Comparison of ENCODE assay signal across 18 cellular contexts in genomic region chr5:178547753-178548415, GRCh38. TPM values are rescaled to one million over a fixed set of nuclear protein-coding genes. Genes with fewer than 3 reads are reported as not detected.
DNase-seq lines count a peak whose midpoint lies in the region; ATAC-seq and TF ChIP-seq lines count a peak whose summit lies in the region.
"Had no signal": no experiment of that assay in that cellular context is flagged by ENCODE, and none has a peak within 500 bp of the region (broad histone marks: within the 10 kb centered on the region; RNA-seq: fewer than 3 reads in every experiment).

No MANE protein-coding gene starts in this region.

- no peak overlapping the region for H3K4me3 ChIP-seq in mesendoderm (ENCODE audit: low read length)
- H3K4me3 ChIP-seq: BLaER1 treated with 17β-estradiol and CSF1 and Interleukin-3, amounts not matched to agents 10 nM and 100 nM; lung; PC-9 had no signal

- H3K4me1 Mint-ChIP-seq in activated CD4-positive, alpha-beta T cell treated with anti-CD3 and anti-CD28 coated beads, Interleukin-2, amount 10 ng/mL, durations not matched to agents 24 days and 14 days = no peaks in the 10 kb centered on the region
- H3K4me1 Mint-ChIP-seq: activated CD8-positive, alpha-beta memory T cell treated with anti-CD3 and anti-CD28 coated beads, Interleukin-2, amount 10 ng/mL, durations not matched to agents 7 days and 5 days; activated naive CD4-positive, alpha-beta T cell treated with anti-CD3 and anti-CD28 coated beads, Interleukin-2, amount 10 ng/mL, durations not matched to agents 7 days and 5 days; naive thymus-derived CD4-positive, alpha-beta T cell had no signal

- no peak overlapping the region for H3K9ac ChIP-seq in mesendoderm (ENCODE audit: low read length)

- H2BK5ac ChIP-seq in mesendoderm (ENCODE audit: low read length) = no peak overlapping the region

- no CpG with 5 or more reads among the region's 6 CpGs for WGBS in mesendoderm (ENCODE audit: extremely low coverage, insufficient coverage, low lambda C conversion rate)

- no peak overlapping the region for H2AK5ac ChIP-seq in mesendoderm (ENCODE audit: low read length)

- H3K4me3 Mint-ChIP-seq in activated CD4-positive, alpha-beta T cell treated with anti-CD3 and anti-CD28 coated beads, Interleukin-2, amount 10 ng/mL, durations not matched to agents 24 days and 14 days = no peak overlapping the region
- H3K4me3 Mint-ChIP-seq: activated CD8-positive, alpha-beta memory T cell treated with anti-CD3 and anti-CD28 coated beads, Interleukin-2, amount 10 ng/mL, durations not matched to agents 7 days and 5 days; activated naive CD4-positive, alpha-beta T cell treated with anti-CD3 and anti-CD28 coated beads, Interleukin-2, amount 10 ng/mL, durations not matched to agents 7 days and 5 days; H9; naive thymus-derived CD4-positive, alpha-beta T cell; T-helper 2 cell treated with Interferon-gamma antibody and Interleukin-4, amounts not matched to agents 5 μg/mL and 100 μg/mL, for 36 hours had no signal

- peak overlapping the region; percentile 56 for H3K27ac Mint-ChIP-seq in activated CD4-positive, alpha-beta T cell treated with anti-CD3 and anti-CD28 coated beads, Interleukin-2, amount 10 ng/mL, durations not matched to agents 24 days and 14 days
- H3K27ac Mint-ChIP-seq: activated CD8-positive, alpha-beta memory T cell treated with anti-CD3 and anti-CD28 coated beads, Interleukin-2, amount 10 ng/mL, durations not matched to agents 7 days and 5 days; activated naive CD4-positive, alpha-beta T cell treated with anti-CD3 and anti-CD28 coated beads, Interleukin-2, amount 10 ng/mL, durations not matched to agents 7 days and 5 days; progenitor cell of endocrine pancreas; T-helper 2 cell treated with Interferon-gamma antibody and Interleukin-4, amounts not matched to agents 5 μg/mL and 100 μg/mL, for 36 hours had no signal

- H4K5ac ChIP-seq in mesendoderm (ENCODE audit: low read length) = no peak overlapping the region

- H4K8ac ChIP-seq in mesendoderm (ENCODE audit: low read depth, low read length) = no peak overlapping the region

- no peak for DNase-seq in activated CD4-positive, alpha-beta T cell treated with anti-CD3 and anti-CD28 coated beads, Interleukin-2, amount 10 ng/mL, durations not matched to agents 24 days and 14 days
- DNase-seq in activated CD4-positive, alpha-beta T cell treated with anti-CD3 and anti-CD28 coated beads for 4 hours = no peak
- no peak for DNase-seq in Right ventricle myocardium superior
- DNase-seq in pons (ENCODE audit: low spot score) = peak; percentile 5
- no peak for DNase-seq in inferior parietal cortex (ENCODE audit: extremely low spot score)
- DNase-seq in mesendoderm = no peak
- DNase-seq: activated CD8-positive, alpha-beta memory T cell treated with anti-CD3 and anti-CD28 coated beads, Interleukin-2, amount 10 ng/mL, durations not matched to agents 7 days and 5 days; activated naive CD4-positive, alpha-beta T cell treated with anti-CD3 and anti-CD28 coated beads, Interleukin-2, amount 10 ng/mL, durations not matched to agents 7 days and 5 days; H9; naive thymus-derived CD4-positive, alpha-beta T cell; PC-9; stimulated activated CD4-positive, alpha-beta T cell treated with anti-CD3 and anti-CD28 coated beads, Interleukin-4, amount 100 ng/mL, for 4 hours had no signal

- H3K9me3 Mint-ChIP-seq in activated CD4-positive, alpha-beta T cell treated with anti-CD3 and anti-CD28 coated beads, Interleukin-2, amount 10 ng/mL, durations not matched to agents 24 days and 14 days = no peaks in the 10 kb centered on the region
- H3K9me3 Mint-ChIP-seq: activated naive CD4-positive, alpha-beta T cell treated with anti-CD3 and anti-CD28 coated beads, Interleukin-2, amount 10 ng/mL, durations not matched to agents 7 days and 5 days; H9; T-helper 2 cell treated with Interferon-gamma antibody and Interleukin-4, amounts not matched to agents 5 μg/mL and 100 μg/mL, for 36 hours had no signal

- H3K36me3 Mint-ChIP-seq in activated CD4-positive, alpha-beta T cell treated with anti-CD3 and anti-CD28 coated beads, Interleukin-2, amount 10 ng/mL, durations not matched to agents 24 days and 14 days (ENCODE audit: low read depth) = no peaks in the 10 kb centered on the region
- H3K36me3 Mint-ChIP-seq: activated CD8-positive, alpha-beta memory T cell treated with anti-CD3 and anti-CD28 coated beads, Interleukin-2, amount 10 ng/mL, durations not matched to agents 7 days and 5 days; activated naive CD4-positive, alpha-beta T cell treated with anti-CD3 and anti-CD28 coated beads, Interleukin-2, amount 10 ng/mL, durations not matched to agents 7 days and 5 days; naive thymus-derived CD4-positive, alpha-beta T cell had no signal

- no peak for TF ChIP-seq EP300 in Ishikawa (IDR thresholded peaks at IDR 0.05; ENCODE audit: borderline replicate concordance)

- no peaks in the 10 kb centered on the region for H3K79me2 ChIP-seq in mesendoderm (ENCODE audit: control insufficient read depth, insufficient read depth, low read length)

- no peak overlapping the region for H2BK15ac ChIP-seq in mesendoderm (replicated peaks; ENCODE audit: low read depth)

- peaks cover 4% of the 10 kb centered on the region for H3K79me1 ChIP-seq in mesendoderm (ENCODE audit: low read length)

- no peak overlapping the region for H3K4me2 ChIP-seq in mesendoderm (ENCODE audit: low read length)
- H3K4me2 ChIP-seq: PC-9 had no signal

- no peak overlapping the region for H3K56ac ChIP-seq in mesendoderm (ENCODE audit: low read length)

- no peak overlapping the region for H3K23ac ChIP-seq in mesendoderm (ENCODE audit: low read length)

- no peaks in the 10 kb centered on the region for H3K36me3 ChIP-seq in mesendoderm (ENCODE audit: control insufficient read depth, insufficient read depth, low read length)
- H3K36me3 ChIP-seq: BLaER1 treated with 17β-estradiol and CSF1 and Interleukin-3, amounts not matched to agents 10 nM and 100 nM had no signal

- H3K4ac ChIP-seq in mesendoderm (ENCODE audit: low read depth, low read length) = no peak overlapping the region

- H2BK120ac ChIP-seq in mesendoderm (ENCODE audit: low read depth, low read length) = no peak overlapping the region

- intact Hi-C loops in activated CD4-positive, alpha-beta T cell treated with anti-CD3 and anti-CD28 coated beads, Interleukin-2, amount 10 ng/mL, durations not matched to agents 24 days and 14 days (cut with micrococcal nuclease) = no loop called here
- intact Hi-C loops in Right ventricle myocardium superior (cut with DNase I) = loop anchor here (5.0 kb wide), 1 partner anchor 86 kb away; no protein-coding TSS in a partner anchor

- H3K27me3 Mint-ChIP-seq in activated CD4-positive, alpha-beta T cell treated with anti-CD3 and anti-CD28 coated beads, Interleukin-2, amount 10 ng/mL, durations not matched to agents 24 days and 14 days = no peaks in the 10 kb centered on the region
- H3K27me3 Mint-ChIP-seq: activated naive CD4-positive, alpha-beta T cell treated with anti-CD3 and anti-CD28 coated beads, Interleukin-2, amount 10 ng/mL, durations not matched to agents 7 days and 5 days had no signal

- H3K27ac ChIP-seq in mesendoderm (ENCODE audit: low read depth, low read length) = no peak overlapping the region
- H3K27ac ChIP-seq: PC-9 had no signal

- no peaks in the 10 kb centered on the region for H3K27me3 ChIP-seq in mesendoderm (ENCODE audit: insufficient read depth, low read length, poor library complexity)
- H3K27me3 ChIP-seq: BLaER1 treated with 17β-estradiol and CSF1 and Interleukin-3, amounts not matched to agents 10 nM and 100 nM had no signal

- no peak for TF ChIP-seq RAD21 in Ishikawa (IDR thresholded peaks at IDR 0.05; ENCODE audit: low read depth)

- ATAC-seq in Right ventricle myocardium superior (ENCODE audit: poor library complexity) = peak; percentile 25
- ATAC-seq in GM21381 (IDR thresholded peaks at IDR 0.05; ENCODE audit: unreplicated experiment) = no peak
- ATAC-seq: activated CD8-positive, alpha-beta memory T cell treated with anti-CD3 and anti-CD28 coated beads, Interleukin-2, amount 10 ng/mL, durations not matched to agents 7 days and 5 days; naive thymus-derived CD4-positive, alpha-beta T cell had no signal

- no peak overlapping the region for H3K18ac ChIP-seq in mesendoderm (ENCODE audit: low read length)

- H3K4me1 ChIP-seq in mesendoderm (ENCODE audit: control insufficient read depth, low read depth, low read length) = no peaks in the 10 kb centered on the region

TF ChIP-seq in Ishikawa, 13 proteins besides CTCF, POLR2A, EP300 and RAD21:
- TF ChIP-seq EGR1 (IDR thresholded peaks at IDR 0.05) = 0 out of 2 replicates have a peak, but pooled peaks have one; percentile 16
- TF ChIP-seq MAX (IDR thresholded peaks at IDR 0.05) = no peak
- TF ChIP-seq CREB1 (IDR thresholded peaks at IDR 0.05; ENCODE audit: low read depth) = no peak

RNA-seq across cellular contexts. Expression of gene COL23A1, which starts 42.3 kb away (rescaled TPM):
- 0.07 and 0.09 TPM in 2 replicates for total RNA-seq in activated CD4-positive, alpha-beta T cell treated with anti-CD3 and anti-CD28 coated beads, Interleukin-2, amount 10 ng/mL, durations not matched to agents 24 days and 14 days
- total RNA-seq in Right ventricle myocardium superior = 18.8 TPM
- 0.49 TPM for polyA plus RNA-seq in mesendoderm (2013, experiment 1 of 2)
- polyA plus RNA-seq in mesendoderm (2013, experiment 2 of 2) = 0.45 TPM
- total RNA-seq: PC-9 had no signal
- polyA plus RNA-seq: naive thymus-derived CD4-positive, alpha-beta T cell had no signal

Comparison
In these comparisons a context has a peak if more than half of its experiments do, and no peak if none do; other contexts are left out.
1. RNA of gene COL23A1, which starts 42.3 kb away (total RNA-seq): 18.8 TPM in Right ventricle myocardium superior (single experiment); 0.07 to 0.09 TPM in activated CD4-positive, alpha-beta T cell treated with anti-CD3 and anti-CD28 coated beads, Interleukin-2, amount 10 ng/mL, durations not matched to agents 24 days and 14 days; every median in the first group is over 10 times any median in the second.